9 cellular contexts compared by ENCODE assay signal in genomic region chr2:237686659-237687136, GRCh38. TPM values are rescaled to one million over a fixed set of nuclear protein-coding genes. Genes with fewer than 3 reads are reported as not detected.
DNase-seq lines count a peak whose midpoint lies in the region; ATAC-seq and TF ChIP-seq lines count a peak whose summit lies in the region.
"Had no signal": no experiment of that assay in that cellular context is flagged by ENCODE, and none has a peak within 500 bp of the region (broad histone marks: within the 10 kb centered on the region; RNA-seq: fewer than 3 reads in every experiment).

No MANE protein-coding gene starts in this region.

- TF ChIP-seq POLR2A in tibial nerve (IDR thresholded peaks at IDR 0.05): no peak

- peaks cover 54% of the 10 kb centered on the region for H3K4me1 Mint-ChIP-seq in activated naive CD4-positive, alpha-beta T cell treated with anti-CD3 and anti-CD28 coated beads, Interleukin-2, amount 10 ng/mL, durations not matched to agents 7 days and 5 days
- H3K4me1 Mint-ChIP-seq in T-cell (peaks cover 53 to 60% (median 54%) of the 10 kb centered on the region in 3 donors), glutamatergic neuron (ENCODE audit: low read depth, unreplicated experiment) (peaks cover 4% of the 10 kb centered on the region)

- POLR2A ChIA-PET in T-cell (lab: Charles Lee): interaction anchor here (1.0 to 5.9 kb wide), 4 partner anchors 9 to 13 kb away, joined by 5 to 152 read pairs (median 26); no protein-coding TSS in a partner anchor

- peak; percentile 42 for TF ChIP-seq CTCF in glutamatergic neuron (IDR thresholded peaks at IDR 0.05; ENCODE audit: partially characterized antibody, unreplicated experiment)
- TF ChIP-seq CTCF in tibial nerve (IDR thresholded peaks at IDR 0.05): no peak

- no peak overlapping the region for H3K4me3 Mint-ChIP-seq in activated naive CD4-positive, alpha-beta T cell treated with anti-CD3 and anti-CD28 coated beads, Interleukin-2, amount 10 ng/mL, durations not matched to agents 7 days and 5 days
- peak overlapping the region in 1 of 3 donors; percentile 28 for H3K4me3 Mint-ChIP-seq in T-cell
- no peak overlapping the region for H3K4me3 Mint-ChIP-seq in glutamatergic neuron (ENCODE audit: unreplicated experiment)

- no peak overlapping the region for H3K4me3 ChIP-seq in tibial nerve

- ATAC-seq in T-cell (replicated peaks in 1 of 4): no peak
- no peak for ATAC-seq in HG03175 (IDR thresholded peaks at IDR 0.05; ENCODE audit: unreplicated experiment)
- ATAC-seq in HG03565 (IDR thresholded peaks at IDR 0.05; ENCODE audit: unreplicated experiment): no peak

- H3K9me3 ChIP-seq in tibial nerve: no peaks in the 10 kb centered on the region

- peak overlapping the region; percentile 97 for H3K27ac Mint-ChIP-seq in activated naive CD4-positive, alpha-beta T cell treated with anti-CD3 and anti-CD28 coated beads, Interleukin-2, amount 10 ng/mL, durations not matched to agents 7 days and 5 days
- H3K27ac Mint-ChIP-seq in T-cell (peak overlapping the region; percentile 99 to 100), glutamatergic neuron (ENCODE audit: unreplicated experiment) (no peak overlapping the region)

- CTCF ChIA-PET in activated naive CD4-positive, alpha-beta T cell treated with anti-CD3 and anti-CD28 coated beads, Interleukin-2, amount 10 ng/mL, durations not matched to agents 7 days and 5 days (lab: Charles Lee): interaction anchor here (0.7 to 2.7 kb wide), 6 partner anchors 8 to 29 kb away, joined by 3 to 18 read pairs (median 4); no protein-coding TSS in a partner anchor
- CTCF ChIA-PET in T-cell (lab: Charles Lee): interaction anchor here (0.6 to 5.6 kb wide), 5 partner anchors 10 to 236 kb away, joined by 3 to 99 read pairs (median 6); no protein-coding TSS in a partner anchor

- TF ChIP-seq EP300 in tibial nerve (IDR thresholded peaks at IDR 0.05): no peak

- H3K27me3 ChIP-seq in tibial nerve: no peaks in the 10 kb centered on the region

- H3K36me3 ChIP-seq in tibial nerve: no peaks in the 10 kb centered on the region

- H3K27ac ChIP-seq in tibial nerve: peak overlapping the region in 3 of 4 donors; percentile 79 to 97 (median 93)

- WGBS in tibial nerve, 2 donors: 82 to 83% methylated on average over 7 to 10 of the region's 11 CpGs

- no peak for DNase-seq in activated naive CD4-positive, alpha-beta T cell treated with anti-CD3 and anti-CD28 coated beads, Interleukin-2, amount 10 ng/mL, durations not matched to agents 7 days and 5 days
- DNase-seq in activated naive CD4-positive, alpha-beta T cell treated with Interleukin-2 at 50 U/mL for 16 hours: no peak
- DNase-seq in T-cell (no peak), glutamatergic neuron (no peak), tibial nerve (ENCODE audit: low spot score in 2 of 2) (no peak)
- no peak for DNase-seq in activated T-cell treated with anti-CD3 and anti-CD28 coated beads, Interleukin-2, amount 50 U/mL, for 1 hour
- DNase-seq: activated CD4-positive, alpha-beta T cell treated with anti-CD3 and anti-CD28 coated beads, Interleukin-2, amount 50 U/mL, for 48 hours had no signal

- H3K4me1 ChIP-seq in tibial nerve: peaks cover 0 to 51% (median 22%) of the 10 kb centered on the region in 4 donors

- peaks cover 9% of the 10 kb centered on the region for H3K27me3 Mint-ChIP-seq in activated naive CD4-positive, alpha-beta T cell treated with anti-CD3 and anti-CD28 coated beads, Interleukin-2, amount 10 ng/mL, durations not matched to agents 7 days and 5 days
- H3K27me3 Mint-ChIP-seq in T-cell (no peaks in the 10 kb centered on the region), glutamatergic neuron (ENCODE audit: unreplicated experiment) (peaks cover 3% of the 10 kb centered on the region)

- peaks cover 3% of the 10 kb centered on the region for H3K36me3 Mint-ChIP-seq in activated naive CD4-positive, alpha-beta T cell treated with anti-CD3 and anti-CD28 coated beads, Interleukin-2, amount 10 ng/mL, durations not matched to agents 7 days and 5 days
- H3K36me3 Mint-ChIP-seq in T-cell (no peaks in the 10 kb centered on the region), glutamatergic neuron (ENCODE audit: unreplicated experiment) (no peaks in the 10 kb centered on the region)

- H3K9me3 Mint-ChIP-seq in activated naive CD4-positive, alpha-beta T cell treated with anti-CD3 and anti-CD28 coated beads, Interleukin-2, amount 10 ng/mL, durations not matched to agents 7 days and 5 days: no peaks in the 10 kb centered on the region
- no peaks in the 10 kb centered on the region for H3K9me3 Mint-ChIP-seq in T-cell
- peaks cover 11% of the 10 kb centered on the region for H3K9me3 Mint-ChIP-seq in glutamatergic neuron (ENCODE audit: unreplicated experiment)

RNA-seq across cellular contexts. Expression of gene LRRFIP1, which starts 59.3 kb away (rescaled TPM):
- total RNA-seq in T-cell (100 to 1,000 TPM; 105 to 170 (median 128) TPM), glutamatergic neuron (ENCODE audit: unreplicated experiment) (112 TPM), tibial nerve (10 to 100 TPM; 51.5 to 95.4 (median 65.6) TPM)
